29 cellular contexts compared by ENCODE assay signal in genomic region chr5:129051283-129051682, GRCh38.
"Had no signal": no experiment of that assay in that cellular context is flagged by ENCODE, and none has a peak within 500 bp of the region (broad histone marks: within the 10 kb centered on the region; RNA-seq: fewer than 3 reads in every experiment).

No MANE protein-coding gene starts in this region.

- DNase-seq: dermis blood vessel endothelial cell; effector memory CD4-positive, alpha-beta T cell; glutamatergic neuron; heart right ventricle; hippocampal formation; immature natural killer cell; islet precursor cell; natural killer cell; occipital lobe; ovary; posterior cingulate gyrus; psoas muscle; right cardiac atrium; sigmoid colon; spleen; stimulated activated CD4-positive, alpha-beta T cell treated with anti-CD3 and anti-CD28 coated beads, Interleukin-4, amount 100 ng/mL, for 4 hours; stimulated activated naive CD8-positive, alpha-beta T cell treated with anti-CD3 and anti-CD28 coated beads, Interleukin-15, Interleukin-2, amounts not matched to agents 100 U/mL and 50 U/mL, for 24 hours; substantia nigra; upper lobe of right lung had no signal

- H3K27ac ChIP-seq: coronary artery, esophagus muscularis mucosa, foreskin keratinocyte, heart right ventricle, ovary, psoas muscle, sigmoid colon, skin epidermis, spleen, thoracic aorta, tibial nerve, upper lobe of right lung, vagina had no signal

- H3K36me3 ChIP-seq: heart right ventricle, ovary, sigmoid colon, spleen, thoracic aorta, tibial nerve, upper lobe of right lung, vagina had no signal

- H3K27ac Mint-ChIP-seq: immature natural killer cell; memory B cell; natural killer cell; stimulated activated memory B cell treated with anti-CD40 and anti-IgM and Interleukin-4, amounts not matched to agents 10 μg/mL and 1 μg/mL and 100 μg/mL, for 72 hours had no signal

- H3K4me1 ChIP-seq: foreskin keratinocyte, psoas muscle, spleen, tibial nerve, upper lobe of right lung had no signal

- H3K9me3 Mint-ChIP-seq: memory B cell had no signal

- H3K36me3 Mint-ChIP-seq: immature natural killer cell; memory B cell; natural killer cell; stimulated activated memory B cell treated with anti-CD40 and anti-IgM and Interleukin-4, amounts not matched to agents 10 μg/mL and 1 μg/mL and 100 μg/mL, for 72 hours had no signal

- H3K4me3 ChIP-seq: coronary artery, esophagus muscularis mucosa, heart right ventricle, lung, ovary, psoas muscle, sigmoid colon, skin epidermis, spleen, thoracic aorta, tibial nerve, upper lobe of right lung, vagina had no signal

- H3K9me3 ChIP-seq: esophagus muscularis mucosa, heart right ventricle, ovary, psoas muscle, sigmoid colon, spleen, thoracic aorta, tibial nerve, upper lobe of right lung, vagina had no signal

- H3K4me3 Mint-ChIP-seq: immature natural killer cell; memory B cell; natural killer cell; stimulated activated memory B cell treated with anti-CD40 and anti-IgM and Interleukin-4, amounts not matched to agents 10 μg/mL and 1 μg/mL and 100 μg/mL, for 72 hours had no signal

- H3K27me3 ChIP-seq: esophagus muscularis mucosa, foreskin keratinocyte, heart right ventricle, ovary, sigmoid colon, spleen, tibial nerve, upper lobe of right lung, vagina had no signal

- H3K4me1 Mint-ChIP-seq: immature natural killer cell; memory B cell; natural killer cell; stimulated activated memory B cell treated with anti-CD40 and anti-IgM and Interleukin-4, amounts not matched to agents 10 μg/mL and 1 μg/mL and 100 μg/mL, for 72 hours had no signal
